21 cellular contexts compared by ENCODE assay signal in the genomic region with DNA sequence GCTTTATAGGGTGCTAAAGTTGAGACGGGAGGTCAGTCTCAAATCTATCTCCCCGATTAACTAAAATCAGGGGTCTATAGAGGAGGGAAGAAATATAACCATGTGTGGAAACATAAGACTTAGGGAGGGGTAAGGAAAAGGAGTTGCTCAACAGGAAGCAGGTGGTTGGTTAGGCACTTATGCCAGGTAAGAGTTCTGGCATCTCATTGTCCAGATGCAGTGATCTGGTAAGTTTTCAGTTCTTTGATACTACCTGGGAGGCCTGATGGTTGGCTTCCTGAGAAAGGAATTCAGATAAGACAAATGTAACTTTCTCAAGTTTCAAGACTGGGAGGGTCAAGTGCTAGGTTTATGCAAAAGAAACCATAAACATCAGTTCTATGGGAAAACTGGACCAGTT. TPM values are rescaled to one million over a fixed set of nuclear protein-coding genes. Genes with fewer than 3 reads are reported as not detected.
DNase-seq lines count a peak whose midpoint lies in the region; ATAC-seq and TF ChIP-seq lines count a peak whose summit lies in the region.
"Had no signal": no experiment of that assay in that cellular context is flagged by ENCODE, and none has a peak within 500 bp of the region (broad histone marks: within the 10 kb centered on the region; RNA-seq: fewer than 3 reads in every experiment).

No MANE protein-coding gene starts in this region.

- no peaks in the 10 kb centered on the region for H3K27me3 Mint-ChIP-seq in T-helper 2 cell treated with Interferon-gamma antibody and Interleukin-4, amounts not matched to agents 5 μg/mL and 100 μg/mL, for 36 hours (ENCODE audit: low read depth)
- H3K27me3 Mint-ChIP-seq in WTC11 (ENCODE audit: low read depth): no peaks in the 10 kb centered on the region
- H3K27me3 Mint-ChIP-seq: activated CD4-positive, alpha-beta T cell treated with anti-CD3 and anti-CD28 coated beads, Interleukin-2, amount 10 ng/mL, durations not matched to agents 24 days and 14 days; B cell had no signal

- H3K9me3 Mint-ChIP-seq in T-helper 2 cell treated with Interferon-gamma antibody and Interleukin-4, amounts not matched to agents 5 μg/mL and 100 μg/mL, for 36 hours: peaks cover 13% of the 10 kb centered on the region
- peaks cover 9% of the 10 kb centered on the region for H3K9me3 Mint-ChIP-seq in WTC11
- H3K9me3 Mint-ChIP-seq: neural crest cell had no signal

- no peak for DNase-seq in T-helper 2 cell treated with Interferon-gamma antibody and Interleukin-4, amounts not matched to agents 5 μg/mL and 100 μg/mL, for 36 hours (ENCODE audit: low spot score)
- DNase-seq in T-helper 2 cell (no peak), WTC11 (ENCODE audit: low spot score) (no peak), glomerular visceral epithelial cell (ENCODE audit: extremely low spot score) (peak; percentile 11), thyroid gland (peak; percentile 24 to 34), SHP77 treated with DMSO at 0.1 percent for 48 hours (lab: John Stamatoyannopoulos, UW) (no peak)
- DNase-seq: activated CD4-positive, alpha-beta T cell treated with anti-CD3 and anti-CD28 coated beads, Interleukin-2, amount 10 ng/mL, durations not matched to agents 24 days and 14 days; DND-41; effector CD4-positive, alpha-beta T cell; left ventricle myocardium inferior; NCI-H82; sigmoid colon; T-helper 1 cell had no signal

- intact Hi-C loops in thyroid gland (cut with DNase I): no loop called here

- no peak for TF ChIP-seq POLR2A in thyroid gland (IDR thresholded peaks at IDR 0.05)

- ATAC-seq in WTC11 (no peak), HG03565 (IDR thresholded peaks at IDR 0.05; ENCODE audit: unreplicated experiment) (no peak)
- no peak for ATAC-seq in activated CD4-positive, CD25-positive, alpha-beta regulatory T cell treated with anti-CD3 and anti-CD28 coated beads, Interleukin-2, amount 50 U/mL, for 24 hours
- ATAC-seq: A549; activated naive CD4-positive, alpha-beta T cell treated with anti-CD3 and anti-CD28 coated beads, Interleukin-2, amount 50 U/mL, for 72 hours had no signal

- peak overlapping the region; percentile 36 to 62 (median 55) for H3K27ac ChIP-seq in thyroid gland
- H3K27ac ChIP-seq: A549, left ventricle myocardium inferior, sigmoid colon, SJSA1 had no signal

- no peak overlapping the region for H3K4me3 ChIP-seq in thyroid gland (replicated peaks in 1 of 3)
- H3K4me3 ChIP-seq: A549, left ventricle myocardium inferior, sigmoid colon, SJSA1 had no signal

- H3K4me1 ChIP-seq in thyroid gland: peaks cover 49 to 63% of the 10 kb centered on the region in 2 donors

- 83 to 84% methylated on average over 2 of the region's 2 CpGs for WGBS in thyroid gland, 2 donors

- H3K4me1 Mint-ChIP-seq in T-helper 2 cell treated with Interferon-gamma antibody and Interleukin-4, amounts not matched to agents 5 μg/mL and 100 μg/mL, for 36 hours (ENCODE audit: low read depth): peaks cover 27% of the 10 kb centered on the region
- H3K4me1 Mint-ChIP-seq in WTC11: peaks cover 59% of the 10 kb centered on the region

- CTCF ChIA-PET in WTC11 (lab: Charles Lee): no interaction called here

- no peaks in the 10 kb centered on the region for H3K36me3 ChIP-seq in thyroid gland
- H3K36me3 ChIP-seq: sigmoid colon had no signal

- peak overlapping the region; percentile 19 for H3K27ac Mint-ChIP-seq in T-helper 2 cell treated with Interferon-gamma antibody and Interleukin-4, amounts not matched to agents 5 μg/mL and 100 μg/mL, for 36 hours
- H3K27ac Mint-ChIP-seq in WTC11: peak overlapping the region; percentile 73
- H3K27ac Mint-ChIP-seq: activated CD4-positive, alpha-beta T cell treated with anti-CD3 and anti-CD28 coated beads, Interleukin-2, amount 10 ng/mL, durations not matched to agents 24 days and 14 days; activated T-helper 1 cell treated with anti-CD3 and anti-CD28 coated beads, Interleukin-12 subunit alpha, Interleukin-12 subunit beta, Interleukin-2, Interleukin-4 antibody, amounts not matched to agents 30 ng/mL and 10 ng/mL and 1 ng/mL, durations not matched to agents 14 hours and 24 hours and 36 hours; B cell had no signal

- POLR2A ChIA-PET in WTC11 (lab: Charles Lee): no interaction called here

- TF ChIP-seq CTCF in WTC11 (IDR thresholded peaks at IDR 0.05) (no peak), thyroid gland (IDR thresholded peaks at IDR 0.05) (no peak)

- peaks cover 31% of the 10 kb centered on the region for H3K36me3 Mint-ChIP-seq in T-helper 2 cell treated with Interferon-gamma antibody and Interleukin-4, amounts not matched to agents 5 μg/mL and 100 μg/mL, for 36 hours (ENCODE audit: low read depth)
- peaks cover 12% of the 10 kb centered on the region for H3K36me3 Mint-ChIP-seq in WTC11

- no peaks in the 10 kb centered on the region for H3K27me3 ChIP-seq in thyroid gland
- H3K27me3 ChIP-seq: sigmoid colon, SJSA1 had no signal

- H3K9me3 ChIP-seq in thyroid gland: no peaks in the 10 kb centered on the region

- no peak overlapping the region for H3K4me3 Mint-ChIP-seq in T-helper 2 cell treated with Interferon-gamma antibody and Interleukin-4, amounts not matched to agents 5 μg/mL and 100 μg/mL, for 36 hours
- no peak overlapping the region for H3K4me3 Mint-ChIP-seq in WTC11
- H3K4me3 Mint-ChIP-seq: activated CD4-positive, alpha-beta T cell treated with anti-CD3 and anti-CD28 coated beads, Interleukin-2, amount 10 ng/mL, durations not matched to agents 24 days and 14 days; activated T-helper 1 cell treated with anti-CD3 and anti-CD28 coated beads, Interleukin-12 subunit alpha, Interleukin-12 subunit beta, Interleukin-2, Interleukin-4 antibody, amounts not matched to agents 30 ng/mL and 10 ng/mL and 1 ng/mL, durations not matched to agents 14 hours and 24 hours and 36 hours; B cell; neural crest cell had no signal

TF ChIP-seq in WTC11, 78 proteins besides CTCF, POLR2A, EP300 and RAD21 (continues in another document):
- TF ChIP-seq OVOL2 (CRISPR knock-in tag; IDR thresholded peaks at IDR 0.05; ENCODE audit: borderline replicate concordance) (no peak), CREB1 (CRISPR knock-in tag; IDR thresholded peaks at IDR 0.05) (no peak), ZNF121 (CRISPR knock-in tag; IDR thresholded peaks at IDR 0.05) (no peak), SOX15 (CRISPR knock-in tag; IDR thresholded peaks at IDR 0.05) (no peak), SMAD3 (CRISPR knock-in tag; IDR thresholded peaks at IDR 0.05; ENCODE audit: borderline replicate concordance) (no peak), ELF4 (CRISPR knock-in tag; IDR thresholded peaks at IDR 0.05; ENCODE audit: low read depth) (no peak), KAT7 (CRISPR knock-in tag; IDR thresholded peaks at IDR 0.05; ENCODE audit: borderline replicate concordance) (no peak), GABPB1 (CRISPR knock-in tag; IDR thresholded peaks at IDR 0.05) (no peak), ZNF263 (CRISPR knock-in tag; IDR thresholded peaks at IDR 0.05; ENCODE audit: low read depth) (no peak)
- TF ChIP-seq, protein P1, sequence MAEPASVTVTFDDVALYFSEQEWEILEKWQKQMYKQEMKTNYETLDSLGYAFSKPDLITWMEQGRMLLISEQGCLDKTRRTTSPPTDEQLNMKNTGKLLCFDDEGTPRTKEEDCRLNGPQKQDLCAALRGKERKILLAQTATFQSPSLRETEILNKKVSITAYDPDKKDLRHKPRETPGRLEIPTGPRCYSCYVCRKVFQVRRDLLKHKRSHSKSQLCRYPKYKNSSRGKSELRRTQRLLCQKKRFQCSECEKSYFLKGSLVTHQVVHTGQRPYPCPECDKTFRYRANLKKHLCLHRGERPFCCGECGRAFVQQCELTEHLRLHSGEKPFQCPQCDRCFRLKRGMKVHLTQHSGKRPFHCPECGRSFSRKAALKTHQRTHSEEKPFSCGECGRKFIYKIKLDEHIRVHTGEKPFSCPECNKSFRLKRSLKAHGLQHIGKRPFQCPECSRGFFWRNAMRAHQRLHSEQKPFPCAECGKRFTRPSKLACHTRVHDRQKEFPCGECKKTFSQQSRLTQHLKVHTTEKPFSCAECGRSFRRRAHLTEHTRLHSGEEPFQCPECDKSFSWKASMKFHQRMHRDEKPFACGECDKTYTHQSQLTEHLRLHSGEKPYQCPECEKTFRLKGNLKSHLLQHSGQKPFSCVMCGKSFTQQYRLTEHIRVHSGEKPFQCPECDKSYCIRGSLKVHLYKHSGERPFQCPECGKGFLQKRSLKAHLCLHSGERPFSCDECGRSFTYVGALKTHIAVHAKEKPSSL (CRISPR knock-in tag; conservative IDR thresholded peaks at IDR 0.05): no peak
- TF ChIP-seq, protein P2, sequence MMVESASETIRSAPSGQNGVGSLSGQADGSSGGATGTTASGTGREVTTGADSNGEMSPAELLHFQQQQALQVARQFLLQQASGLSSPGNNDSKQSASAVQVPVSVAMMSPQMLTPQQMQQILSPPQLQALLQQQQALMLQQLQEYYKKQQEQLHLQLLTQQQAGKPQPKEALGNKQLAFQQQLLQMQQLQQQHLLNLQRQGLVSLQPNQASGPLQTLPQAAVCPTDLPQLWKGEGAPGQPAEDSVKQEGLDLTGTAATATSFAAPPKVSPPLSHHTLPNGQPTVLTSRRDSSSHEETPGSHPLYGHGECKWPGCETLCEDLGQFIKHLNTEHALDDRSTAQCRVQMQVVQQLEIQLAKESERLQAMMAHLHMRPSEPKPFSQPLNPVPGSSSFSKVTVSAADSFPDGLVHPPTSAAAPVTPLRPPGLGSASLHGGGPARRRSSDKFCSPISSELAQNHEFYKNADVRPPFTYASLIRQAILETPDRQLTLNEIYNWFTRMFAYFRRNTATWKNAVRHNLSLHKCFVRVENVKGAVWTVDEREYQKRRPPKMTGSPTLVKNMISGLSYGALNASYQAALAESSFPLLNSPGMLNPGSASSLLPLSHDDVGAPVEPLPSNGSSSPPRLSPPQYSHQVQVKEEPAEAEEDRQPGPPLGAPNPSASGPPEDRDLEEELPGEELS (CRISPR knock-in tag; IDR thresholded peaks at IDR 0.05): no peak

RNA-seq across cellular contexts. Expression of a gene that starts 47.7 kb away (rescaled TPM):
- total RNA-seq in WTC11 (2021): 48.5 to 50.8 TPM (median 49.0 TPM) in 3 replicates
- 10 to 100 TPM; 66.3 to 87.5 (median 78.0) TPM for total RNA-seq in thyroid gland

RNA-seq across cellular contexts. Expression of a gene that starts 48.0 kb away (rescaled TPM):
- total RNA-seq in WTC11 (2021): 7.1 to 9.9 TPM (median 8.2 TPM) in 3 replicates
- 10 to 100 TPM; 49.8 to 74.5 (median 63.3) TPM for total RNA-seq in thyroid gland

Comparison
In these comparisons a context has a peak if more than half of its experiments do, and no peak if none do; other contexts are left out.
1. DNase-seq: peak in glomerular visceral epithelial cell (single experiment) and thyroid gland (2 of 2); none in T-helper 2 cell treated with Interferon-gamma antibody and Interleukin-4, amounts not matched to agents 5 μg/mL and 100 μg/mL, for 36 hours (single experiment), T-helper 2 cell (0 of 5), WTC11 (single experiment) and SHP77 treated with DMSO at 0.1 percent for 48 hours (single experiment).